In genomic region chr16:1991135-1991551, GRCh38 we compare ENCODE assay signal across 1 cellular context.
TF ChIP-seq lines count a peak whose summit lies in the region.

No MANE protein-coding gene starts in this region.

TF ChIP-seq in GM12878, 131 proteins besides CTCF, POLR2A, EP300 and RAD21 (continues in another document):
- no peak for TF ChIP-seq ZNF24 (IDR thresholded peaks at IDR 0.05)
- 0 out of 2 replicates have a peak, but pooled peaks have one; percentile 18 for TF ChIP-seq MLLT1 (IDR thresholded peaks at IDR 0.05)
- no peak for TF ChIP-seq STAT3 (IDR thresholded peaks at IDR 0.05; ENCODE audit: low read depth, low read length)
- no peak for TF ChIP-seq FOXM1 (IDR thresholded peaks at IDR 0.05; ENCODE audit: low read depth, low read length)
- no peak for TF ChIP-seq PRDM15 (CRISPR knock-in tag; IDR thresholded peaks at IDR 0.05)
- no peak for TF ChIP-seq RB1 (IDR thresholded peaks at IDR 0.05; ENCODE audit: borderline replicate concordance)
- peak; percentile 96 to 97 for TF ChIP-seq BHLHE40 (IDR thresholded peaks at IDR 0.05; ENCODE audit: borderline replicate concordance in 1 of 2, low read depth in 2 of 2, low read length in 1 of 2)
- peak; percentile 7; the same call in 1 of the 2 replicates for TF ChIP-seq HCFC1 (IDR thresholded peaks at IDR 0.05; ENCODE audit: low read length)
- no peak for TF ChIP-seq STAT1 (conservative IDR thresholded peaks at IDR 0.05)
- no peak for TF ChIP-seq SREBF2 (IDR thresholded peaks at IDR 0.05; ENCODE audit: low read length)
- peak; percentile 2 for TF ChIP-seq SP1 (IDR thresholded peaks at IDR 0.05; ENCODE audit: low read depth, low read length)
- TF ChIP-seq NFXL1 (IDR thresholded peaks at IDR 0.05; ENCODE audit: borderline replicate concordance): no peak
- TF ChIP-seq FOXK2 (IDR thresholded peaks at IDR 0.05): no peak
- TF ChIP-seq EED (IDR thresholded peaks at IDR 0.05; ENCODE audit: low read depth): no peak
- TF ChIP-seq TARDBP (IDR thresholded peaks at IDR 0.05; ENCODE audit: borderline replicate concordance): no peak
- TF ChIP-seq NR2F1 (conservative IDR thresholded peaks at IDR 0.05): peak; percentile 99
- no peak for TF ChIP-seq NKRF (conservative IDR thresholded peaks at IDR 0.05)
- TF ChIP-seq PKNOX1 (IDR thresholded peaks at IDR 0.05): peak; percentile 82
- peak; percentile 52; the same call in 1 of the 2 replicates for TF ChIP-seq YY1 (IDR thresholded peaks at IDR 0.05; ENCODE audit: low read depth, low read length)
- TF ChIP-seq USF1 (IDR thresholded peaks at IDR 0.05; ENCODE audit: borderline replicate concordance, extremely low read length, insufficient read depth, low read depth, low read length): peak; percentile 85
- peak; percentile 82 for TF ChIP-seq MEF2B (IDR thresholded peaks at IDR 0.05; ENCODE audit: partially characterized antibody, poor library complexity, severe bottlenecking)
- peak; percentile 97 for TF ChIP-seq RAD51 (IDR thresholded peaks at IDR 0.05)
- TF ChIP-seq RUNX3 (IDR thresholded peaks at IDR 0.05; ENCODE audit: low read length): peak; percentile 83
- TF ChIP-seq RELB (IDR thresholded peaks at IDR 0.05; ENCODE audit: low read depth): 0 out of 2 replicates have a peak, but pooled peaks have one; percentile 0
- no peak for TF ChIP-seq CEBPZ (IDR thresholded peaks at IDR 0.05; ENCODE audit: low read depth, low read length)
- TF ChIP-seq ZNF687 (IDR thresholded peaks at IDR 0.05): peak; percentile 89
- TF ChIP-seq MAX (IDR thresholded peaks at IDR 0.05; ENCODE audit: low read depth, low read length): peak; percentile 96
- peak; percentile 41; the same call in 1 of the 2 replicates for TF ChIP-seq SIN3A (IDR thresholded peaks at IDR 0.05; ENCODE audit: low read depth, low read length)
- TF ChIP-seq TCF12 (IDR thresholded peaks at IDR 0.05; ENCODE audit: low read depth, low read length): 0 out of 2 replicates have a peak, but pooled peaks have one; percentile 9
- TF ChIP-seq SRF (IDR thresholded peaks at IDR 0.05; ENCODE audit: low read depth in 2 of 2, low read length in 2 of 2): no peak
- no peak for TF ChIP-seq YBX1 (IDR thresholded peaks at IDR 0.05)
- no peak for TF ChIP-seq ZNF622 (IDR thresholded peaks at IDR 0.05)
- peak in 1 of 2 experiments; percentile 80; a peak in 1 of 4 replicates for TF ChIP-seq ETV6 (conservative IDR thresholded peaks at IDR 0.05 in 1 of 2, IDR thresholded peaks at IDR 0.05 in 1 of 2; ENCODE audit: borderline replicate concordance in 1 of 2, low read depth in 1 of 2)
- TF ChIP-seq CBFB (IDR thresholded peaks at IDR 0.05; ENCODE audit: low read depth): no peak
- TF ChIP-seq ELK1 (IDR thresholded peaks at IDR 0.05; ENCODE audit: low read depth, low read length): no peak
- 0 out of 2 replicates have a peak, but pooled peaks have one; percentile 23 for TF ChIP-seq TAF1 (IDR thresholded peaks at IDR 0.05; ENCODE audit: borderline replicate concordance, low read depth, low read length)
- peak; percentile 13 for TF ChIP-seq RELA (IDR thresholded peaks at IDR 0.05; ENCODE audit: borderline replicate concordance, partially characterized antibody)
